Comparison of ENCODE assay signal across 11 cellular contexts in the genomic region with DNA sequence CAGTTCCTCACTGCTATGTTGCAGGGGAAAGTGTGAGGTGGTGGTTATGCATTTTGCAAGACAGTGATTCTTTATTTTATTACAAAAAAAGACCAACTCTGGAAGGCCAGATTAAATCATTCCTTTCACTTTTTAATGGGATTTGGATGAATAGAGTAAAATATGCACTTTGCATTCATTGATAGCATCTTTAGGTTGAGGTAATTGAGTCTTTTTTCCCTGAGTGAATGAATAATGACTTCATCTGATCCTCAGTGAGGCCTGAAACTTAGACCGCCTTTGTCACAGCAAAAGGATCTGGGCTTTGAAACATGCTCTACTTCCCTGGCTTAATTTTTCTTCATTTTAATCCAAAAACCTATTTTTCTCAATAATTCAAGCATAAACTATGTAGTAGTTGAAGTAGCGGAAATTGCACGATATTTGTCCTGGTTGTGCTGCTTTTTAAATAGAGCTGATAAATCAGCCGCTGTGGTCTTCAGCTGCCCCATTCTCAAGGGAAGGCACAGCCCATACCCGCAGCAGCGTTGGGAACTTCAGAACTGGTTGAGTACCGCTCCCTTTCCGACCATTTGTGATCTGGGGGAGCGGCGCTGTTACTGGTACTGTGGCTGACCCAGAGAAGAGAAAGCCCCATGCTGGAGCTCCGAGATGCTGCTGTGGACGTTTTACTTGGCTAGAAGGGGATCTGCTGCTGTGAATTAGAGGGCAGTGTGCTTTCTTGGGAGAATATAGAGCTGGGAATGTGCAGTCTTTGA.
"Had no signal": no experiment of that assay in that cellular context is flagged by ENCODE, and none has a peak within 500 bp of the region (broad histone marks: within the 10 kb centered on the region; RNA-seq: fewer than 3 reads in every experiment).

No MANE protein-coding gene starts in this region.

- DNase-seq: activated effector memory CD4-positive, alpha-beta T cell treated with anti-CD3 and anti-CD28 coated beads, Interleukin-2, amount 50 U/mL, for 16 hours; activated naive CD8-positive, alpha-beta T cell treated with anti-CD3 and anti-CD28 coated beads for 36 hours; activated T-cell treated with anti-CD3 and anti-CD28 coated beads, Interleukin-2, amount 50 U/mL, for 48 hours; kidney; left ventricle myocardium inferior; T-helper 1 cell; T1000 had no signal

- H3K27me3 ChIP-seq: breast epithelium had no signal

- ATAC-seq: natural killer cell treated with Interleukin-12 subunit alpha and Interleukin-12 subunit beta and Interleukin-15 and Interleukin-18, amount 100 ng/mL, for 72 hours; stimulated activated effector memory CD8-positive, alpha-beta T cell treated with anti-CD3 and anti-CD28 coated beads, Interleukin-12 subunit alpha, Interleukin-12 subunit beta, amount 100 ng/mL, for 72 hours had no signal

- H3K27ac ChIP-seq: breast epithelium, left ventricle myocardium inferior, SK-N-MC had no signal

- H3K4me3 ChIP-seq: breast epithelium, left ventricle myocardium inferior, SK-N-MC had no signal

- H3K9me3 ChIP-seq: breast epithelium, left ventricle myocardium inferior had no signal

- H3K4me1 ChIP-seq: breast epithelium had no signal

- H3K36me3 ChIP-seq: breast epithelium had no signal
